Comparison of ENCODE assay signal across 8 cellular contexts in the genomic region with DNA sequence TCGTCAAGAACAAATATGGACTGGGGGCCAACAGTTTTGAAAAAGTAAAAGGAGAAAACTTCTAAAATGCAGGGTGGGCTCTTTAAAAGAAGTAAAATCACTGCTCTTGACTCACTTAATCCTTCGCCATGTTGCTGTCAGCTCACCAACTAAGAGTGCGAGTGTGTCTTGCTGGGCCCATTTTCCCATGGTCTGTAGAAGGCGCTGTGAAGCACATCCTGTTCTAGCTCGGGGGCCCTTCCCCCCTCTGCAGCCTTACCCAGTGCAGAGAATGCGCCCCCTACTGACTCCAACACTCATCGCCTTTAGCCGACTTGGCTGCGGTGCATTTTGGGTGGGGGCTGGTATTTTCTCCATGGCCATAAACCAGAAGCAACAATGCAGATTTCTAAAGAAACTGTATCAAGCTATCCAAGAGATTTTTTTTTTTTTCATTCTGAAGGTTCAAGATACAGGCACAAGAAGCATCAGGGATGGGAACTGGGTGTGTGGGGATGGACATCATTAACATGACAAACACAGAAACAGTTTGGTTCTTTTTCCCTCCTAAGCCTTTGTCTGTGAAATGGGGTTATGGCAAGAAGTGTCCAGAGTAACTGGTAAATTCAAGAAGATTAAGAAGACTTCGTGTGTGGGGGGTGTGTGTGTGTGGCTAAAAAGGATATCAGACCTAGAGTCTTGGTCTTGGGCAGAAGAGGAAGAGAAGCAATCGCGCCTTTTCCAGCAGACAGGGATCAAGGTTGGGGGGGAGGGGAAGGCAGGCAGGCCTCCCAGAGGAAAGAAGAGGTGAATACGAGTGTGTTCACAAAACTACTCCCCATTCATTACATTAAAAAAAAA. TPM values are rescaled to one million over a fixed set of nuclear protein-coding genes. Genes with fewer than 3 reads are reported as not detected.
DNase-seq lines count a peak whose midpoint lies in the region; ATAC-seq, FAIRE-seq and TF ChIP-seq lines count a peak whose summit lies in the region.

No MANE protein-coding gene starts in this region.

- H3K27me3 ChIP-seq in RWPE2 (ENCODE audit: insufficient read depth, poor library complexity, severe bottlenecking) (no peaks in the 10 kb centered on the region), foreskin keratinocyte (no peaks in the 10 kb centered on the region), neural progenitor cell (no peaks in the 10 kb centered on the region), stomach smooth muscle (ENCODE audit: control insufficient read depth in 1 of 2, insufficient read depth in 2 of 2, low read length in 2 of 2) (no peaks in the 10 kb centered on the region)

- H3K9me3 Mint-ChIP-seq in neural progenitor cell = peaks cover 2% of the 10 kb centered on the region

- no peak for TF ChIP-seq POLR2A in H54 (IDR thresholded peaks at IDR 0.05; ENCODE audit: low read depth, low read length)

- H3K9ac ChIP-seq in neural progenitor cell (peak overlapping the region; percentile 88), stomach smooth muscle (ENCODE audit: low read length in 2 of 2) (peak overlapping the region; percentile 56 to 71)

- FAIRE-seq in H54 (lab: Jason Lieb, UNC) = peak; percentile 98

- peaks cover 44% of the 10 kb centered on the region for H3K4me1 ChIP-seq in RWPE2 (ENCODE audit: insufficient read depth, poor library complexity, severe bottlenecking)
- H3K4me1 ChIP-seq in foreskin keratinocyte = peaks cover 26% of the 10 kb centered on the region
- H3K4me1 ChIP-seq in neural progenitor cell = peaks cover 44% of the 10 kb centered on the region
- H3K4me1 ChIP-seq in stomach smooth muscle (ENCODE audit: control insufficient read depth, insufficient read depth, low read length) = peaks cover 21% of the 10 kb centered on the region

- peak; percentile 95 for DNase-seq in EH (ENCODE audit: low read depth)
- DNase-seq in H54 (ENCODE audit: insufficient read length, low spot score) = peak; percentile 76
- peak; percentile 83 for DNase-seq in LoVo (ENCODE audit: low spot score)
- peak; percentile 95 for DNase-seq in RWPE2 (ENCODE audit: low spot score)
- DNase-seq in activated effector memory CD4-positive, alpha-beta T cell treated with Interleukin-2 at 50 U/mL for 16 hours = peak; percentile 84
- DNase-seq in foreskin keratinocyte = peak; percentile 81 to 88
- peak; percentile 97 for DNase-seq in neural progenitor cell (ENCODE audit: low spot score)

- H3K4me3 ChIP-seq in RWPE2 (ENCODE audit: severe bottlenecking) (peak overlapping the region; percentile 96), neural progenitor cell (peak overlapping the region; percentile 85), stomach smooth muscle (ENCODE audit: low read length in 2 of 2) (peak overlapping the region; percentile 79 to 82)

- ATAC-seq in RWPE2 (ENCODE audit: low read depth) (peak; percentile 45), foreskin keratinocyte (peak; percentile 81)

- peak overlapping the region; percentile 91 for H3K4me3 Mint-ChIP-seq in neural progenitor cell

- peak overlapping the region; percentile 82 for H3K27ac Mint-ChIP-seq in neural progenitor cell

- peaks cover 48% of the 10 kb centered on the region for H3F3A ChIP-seq in neural progenitor cell (ENCODE audit: low read depth)

- H3K27ac ChIP-seq in RWPE2 (ENCODE audit: poor library complexity, severe bottlenecking) (peak overlapping the region; percentile 80), foreskin keratinocyte (peak overlapping the region; percentile 16), neural progenitor cell (peak overlapping the region; percentile 95), stomach smooth muscle (ENCODE audit: low read length) (peak overlapping the region; percentile 18)

- peak overlapping the region; percentile 92 for H3K4me2 ChIP-seq in neural progenitor cell

- H3K9me3 ChIP-seq in RWPE2 (ENCODE audit: severe bottlenecking) (no peaks in the 10 kb centered on the region), neural progenitor cell (ENCODE audit: low read depth) (no peaks in the 10 kb centered on the region), stomach smooth muscle (ENCODE audit: control insufficient read depth in 2 of 2, low read length in 2 of 2) (no peaks in the 10 kb centered on the region)

- H2AFZ ChIP-seq in neural progenitor cell (replicated peaks) = no peak overlapping the region

- H3K79me2 ChIP-seq in neural progenitor cell (ENCODE audit: low read depth) = peaks cover 61% of the 10 kb centered on the region

- H3K36me3 ChIP-seq in RWPE2 (ENCODE audit: low read depth) (peaks cover 81% of the 10 kb centered on the region), neural progenitor cell (peaks cover 33% of the 10 kb centered on the region), stomach smooth muscle (ENCODE audit: control insufficient read depth in 2 of 2, insufficient read depth in 2 of 2, low read length in 2 of 2) (peaks cover 3 to 5% of the 10 kb centered on the region in 2 donors)

- TF ChIP-seq CTCF in RWPE2 (IDR thresholded peaks at IDR 0.05; ENCODE audit: poor library complexity, severe bottlenecking) (peak; percentile 100), foreskin keratinocyte (conservative IDR thresholded peaks at IDR 0.05) (peak; percentile 100), neural progenitor cell (IDR thresholded peaks at IDR 0.05) (peak; percentile 99)

- H3K27me3 Mint-ChIP-seq in neural progenitor cell (ENCODE audit: insufficient read depth, low read depth) = peaks cover 6% of the 10 kb centered on the region

- peaks cover 48% of the 10 kb centered on the region for H4K20me1 ChIP-seq in neural progenitor cell (ENCODE audit: low read depth)

- H3K4me1 Mint-ChIP-seq in neural progenitor cell = peaks cover 46% of the 10 kb centered on the region

- H3K36me3 Mint-ChIP-seq in neural progenitor cell = peaks cover 33% of the 10 kb centered on the region

RNA-seq across cellular contexts. Expression of a gene that starts 1.7 kb away (rescaled TPM):
- total RNA-seq in foreskin keratinocyte = 49.1 and 50.0 TPM in 2 replicates
- 17.3 and 21.5 TPM in 2 replicates for polyA plus RNA-seq in foreskin keratinocyte
- total RNA-seq in neural progenitor cell (ENCODE audit: low replicate concordance) = 56.1 and 75.4 TPM in 2 replicates

RNA-seq across cellular contexts. Expression of a gene that starts 28.8 kb away (rescaled TPM):
- total RNA-seq in foreskin keratinocyte = 74.5 and 78.3 TPM in 2 replicates
- 76.7 and 84.2 TPM in 2 replicates for polyA plus RNA-seq in foreskin keratinocyte
- 76.7 and 173 TPM in 2 replicates for total RNA-seq in neural progenitor cell (ENCODE audit: low replicate concordance)

RNA-seq across cellular contexts. Expression of a gene that starts 29.1 kb away (rescaled TPM):
- total RNA-seq in foreskin keratinocyte = 6.7 and 6.8 TPM in 2 replicates
- polyA plus RNA-seq in foreskin keratinocyte = 3.8 and 4.2 TPM in 2 replicates
- 5.6 and 7.5 TPM in 2 replicates for total RNA-seq in neural progenitor cell (ENCODE audit: low replicate concordance)

Comparison
In these comparisons a context has a peak if more than half of its experiments do, and no peak if none do; other contexts are left out.
1. Peak in every context shown above with its lines: DNase-seq, ATAC-seq, H3K4me3 ChIP-seq and H3K27ac ChIP-seq.
2. H3K27ac ChIP-seq: peak in every context shown above with its lines; median percentile 95 in neural progenitor cell; 80 in RWPE2; 18 in stomach smooth muscle; 16 in foreskin keratinocyte.